ENCODE assay signal across 24 cellular contexts in the genomic region with DNA sequence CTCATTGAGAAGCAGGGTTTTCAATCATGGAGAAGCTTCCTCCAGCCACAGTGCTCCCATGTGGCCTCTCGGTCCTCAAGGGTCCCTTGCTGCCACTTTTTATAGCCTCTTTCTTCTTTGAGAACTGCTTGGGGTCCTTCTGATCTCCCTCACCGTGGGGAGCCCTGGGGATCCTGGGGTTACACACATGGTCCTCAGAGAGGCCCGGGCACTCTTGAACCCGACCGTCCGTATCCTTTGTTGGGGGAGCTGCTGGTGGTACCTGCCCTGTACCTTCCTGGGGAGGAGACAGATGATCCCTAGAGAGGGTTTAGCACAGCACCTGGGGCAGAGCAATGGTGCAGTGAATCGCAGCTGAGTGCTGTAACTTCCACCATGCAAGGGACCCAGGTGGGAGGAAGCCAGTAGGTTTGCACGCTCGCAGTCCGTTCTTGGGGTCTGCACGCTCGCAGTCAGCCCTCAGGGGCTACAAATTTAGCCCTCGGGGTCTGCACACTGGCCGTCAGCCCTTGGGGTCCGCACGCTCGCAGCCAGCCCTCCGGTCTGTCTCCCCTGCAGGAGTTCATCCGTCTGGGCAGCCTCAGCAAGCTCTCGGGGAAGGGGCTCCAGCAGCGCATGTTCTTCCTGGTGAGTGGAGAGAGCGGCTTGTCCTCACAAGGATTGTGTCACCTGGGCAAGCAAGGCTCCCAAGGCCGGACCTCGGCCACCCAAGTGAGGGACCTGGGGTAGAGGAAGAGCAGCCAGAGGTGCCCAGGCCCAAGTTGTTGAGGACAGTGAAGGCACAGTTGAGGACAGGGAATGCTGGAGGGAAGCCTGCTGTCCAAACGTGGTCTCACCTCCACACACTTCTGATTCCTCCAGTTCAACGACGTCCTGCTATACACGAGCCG.
DNase-seq lines count a peak whose midpoint lies in the region; ATAC-seq, FAIRE-seq and TF ChIP-seq lines count a peak whose summit lies in the region.
"Had no signal": no experiment of that assay in that cellular context is flagged by ENCODE, and none has a peak within 500 bp of the region (broad histone marks: within the 10 kb centered on the region; RNA-seq: fewer than 3 reads in every experiment).

No MANE protein-coding gene starts in this region.

- 94% methylated on average over 22 of the region's 29 CpGs for WGBS in HepG2 (ENCODE audit: low lambda C conversion rate)
- 78% methylated on average over 4 of the region's 29 CpGs for WGBS in right lobe of liver (ENCODE audit: insufficient coverage, low coverage, low lambda C conversion rate, missing lambda C conversion rate)

- ATAC-seq in HepG2 (no peak; the same call in 2 of the 3 replicates), right lobe of liver (no peak), RWPE2 (ENCODE audit: low read depth) (no peak), sciatic nerve (no peak)
- ATAC-seq: A549; CD8-positive, alpha-beta T cell had no signal

- H3K9me3 ChIP-seq in HepG2 (ENCODE audit: low read length) (no peaks in the 10 kb centered on the region), right lobe of liver (no peaks in the 10 kb centered on the region), Karpas-422 (ENCODE audit: low read length) (no peaks in the 10 kb centered on the region), RWPE2 (ENCODE audit: severe bottlenecking) (no peaks in the 10 kb centered on the region), kidney (ENCODE audit: control insufficient read depth in 1 of 2, low read length in 2 of 2) (no peaks in the 10 kb centered on the region), Caco-2 (no peaks in the 10 kb centered on the region)
- H3K9me3 ChIP-seq: A549 had no signal

- H3K36me3 Mint-ChIP-seq in Caco-2 (ENCODE audit: insufficient read depth, unreplicated experiment), result peaks cover 83% of the 10 kb centered on the region
- H3K36me3 Mint-ChIP-seq: CD8-positive, alpha-beta T cell had no signal

- in situ Hi-C loops in HepG2 (cut with HindIII; ENCODE audit: extremely low pct_ligation_motif_present, low pct_unique_long_range_greater_than_20kb), result loop anchor here (25.0 kb wide), 1 partner anchor 576 kb away; no protein-coding TSS in a partner anchor

- intact Hi-C loops in HepG2 (cut with micrococcal nuclease; ENCODE audit: unreplicated experiment) (no loop called here), right lobe of liver (cut with DNase I) (no loop called here), kidney (cut with DNase I) (no loop called here), Caco-2 (cut with micrococcal nuclease; ENCODE audit: unreplicated experiment) (no loop called here), sciatic nerve (cut with DNase I) (no loop called here)

- no peak overlapping the region for H3K4me2 ChIP-seq in HepG2 (ENCODE audit: low read depth, low read length)
- peak overlapping the region; percentile 59 for H3K4me2 ChIP-seq in Karpas-422 (ENCODE audit: low read depth, low read length, poor library complexity, severe bottlenecking)
- H3K4me2 ChIP-seq: A549 had no signal

- no peak for TF ChIP-seq CTCF in HepG2 (CRISPR knock-in tag; IDR thresholded peaks at IDR 0.05)
- TF ChIP-seq CTCF in right lobe of liver (IDR thresholded peaks at IDR 0.05), result no peak
- no peak for TF ChIP-seq CTCF in RWPE2 (IDR thresholded peaks at IDR 0.05; ENCODE audit: poor library complexity, severe bottlenecking)
- TF ChIP-seq CTCF in kidney (IDR thresholded peaks at IDR 0.05; ENCODE audit: borderline replicate concordance, extremely low read depth, insufficient read depth), result no peak
- no peak for TF ChIP-seq CTCF in Caco-2 (IDR thresholded peaks at IDR 0.05; ENCODE audit: insufficient read depth in 1 of 2, low read depth in 1 of 2, low read length in 1 of 2, severe bottlenecking in 1 of 2, unreplicated experiment in 1 of 2)

- no peak overlapping the region for H3K27ac ChIP-seq in HepG2 (ENCODE audit: extremely low read length, insufficient read depth, low read length)
- H3K27ac ChIP-seq in right lobe of liver, result no peak overlapping the region
- peak overlapping the region; percentile 49; the same call in 1 of the 2 replicates for H3K27ac ChIP-seq in Karpas-422 (ENCODE audit: low read length)
- H3K27ac ChIP-seq in RWPE2 (ENCODE audit: poor library complexity, severe bottlenecking), result no peak overlapping the region
- no peak overlapping the region for H3K27ac ChIP-seq in kidney (ENCODE audit: low read depth in 2 of 2, low read length in 2 of 2)
- H3K27ac ChIP-seq: 22Rv1, A549, C4-2B had no signal

- no peak for TF ChIP-seq POLR2A in HepG2 (IDR thresholded peaks at IDR 0.05; ENCODE audit: insufficient read depth in 1 of 2, low read depth in 2 of 2, low read length in 2 of 2)
- no peak for TF ChIP-seq POLR2A in right lobe of liver (IDR thresholded peaks at IDR 0.05)

- H3K9me2 ChIP-seq in Karpas-422 (replicated peaks; ENCODE audit: insufficient read depth, low read length), result no peaks in the 10 kb centered on the region

- H3K27me3 ChIP-seq in HepG2 (ENCODE audit: control insufficient read depth in 1 of 2, insufficient read depth in 2 of 2, low read length in 2 of 2) (no peaks in the 10 kb centered on the region), right lobe of liver (no peaks in the 10 kb centered on the region), Karpas-422 (ENCODE audit: low read length) (no peaks in the 10 kb centered on the region), RWPE2 (ENCODE audit: insufficient read depth, poor library complexity, severe bottlenecking) (no peaks in the 10 kb centered on the region), Caco-2 (replicated peaks; ENCODE audit: control insufficient read depth, insufficient read depth, low read length) (no peaks in the 10 kb centered on the region)

- H3K4me1 ChIP-seq in HepG2 (ENCODE audit: insufficient read depth, low read length), result no peaks in the 10 kb centered on the region
- H3K4me1 ChIP-seq in right lobe of liver, result no peaks in the 10 kb centered on the region
- peaks cover 38% of the 10 kb centered on the region for H3K4me1 ChIP-seq in Karpas-422 (ENCODE audit: low read length)
- peaks cover 5% of the 10 kb centered on the region for H3K4me1 ChIP-seq in RWPE2 (ENCODE audit: insufficient read depth, poor library complexity, severe bottlenecking)
- H3K4me1 ChIP-seq in kidney (ENCODE audit: control insufficient read depth in 1 of 2, insufficient read depth in 1 of 2, low read depth in 1 of 2, low read length in 2 of 2), result no peaks in the 10 kb centered on the region
- no peaks in the 10 kb centered on the region for H3K4me1 ChIP-seq in Caco-2

- no peaks in the 10 kb centered on the region for H3K27me3 Mint-ChIP-seq in Caco-2 (ENCODE audit: insufficient read depth, unreplicated experiment)
- H3K27me3 Mint-ChIP-seq: CD4-positive, alpha-beta T cell had no signal

- no peaks in the 10 kb centered on the region for H3K9me3 Mint-ChIP-seq in Caco-2 (ENCODE audit: unreplicated experiment)
- H3K9me3 Mint-ChIP-seq: CD4-positive, alpha-beta T cell; CD8-positive, alpha-beta T cell had no signal

- TF ChIP-seq EP300 in HepG2 (IDR thresholded peaks at IDR 0.05; ENCODE audit: low read depth in 2 of 2, low read length in 2 of 2), result no peak
- no peak for TF ChIP-seq EP300 in HepG2 (CRISPR knock-in tag; IDR thresholded peaks at IDR 0.05; ENCODE audit: borderline replicate concordance)

- FAIRE-seq in HepG2 (lab: Jason Lieb, UNC), result no peak
- FAIRE-seq in kidney (lab: Jason Lieb, UNC), result no peak
- FAIRE-seq: A549, GM12891, GM19239 had no signal

- CTCF ChIA-PET in HepG2 (lab: Yijun Ruan, JAX; ENCODE audit: low intra/inter-chr PET ratio, low total read pairs) (no interaction called here), Caco-2 (lab: Charles Lee) (no interaction called here)

- no peaks in the 10 kb centered on the region for H3K79me2 ChIP-seq in HepG2 (ENCODE audit: insufficient read depth, low read length)
- no peaks in the 10 kb centered on the region for H3K79me2 ChIP-seq in Karpas-422 (ENCODE audit: low read length)

- no TSS peak for BruUV-seq in HepG2 (replicated peaks; lab: Mats Ljungman, UMichigan)
- no TSS peak for BruUV-seq in Caco-2 (replicated peaks; lab: Mats Ljungman, UMichigan)

- H3K9ac ChIP-seq in HepG2 (ENCODE audit: insufficient read depth, low read depth, low read length) (no peak overlapping the region), Karpas-422 (ENCODE audit: low read length) (no peak overlapping the region), kidney (ENCODE audit: low read length in 2 of 2) (no peak overlapping the region)

- TF ChIP-seq RAD21 in HepG2 (CRISPR knock-in tag; IDR thresholded peaks at IDR 0.05), result no peak

- H3K4me3 ChIP-seq in HepG2 (replicated peaks in 1 of 3; ENCODE audit: insufficient read depth in 1 of 3, low read depth in 2 of 3, low read length in 3 of 3), result no peak overlapping the region
- H3K4me3 ChIP-seq in right lobe of liver, result no peak overlapping the region
- peak overlapping the region; percentile 25; the same call in 1 of the 2 replicates for H3K4me3 ChIP-seq in Karpas-422 (ENCODE audit: low read length)
- H3K4me3 ChIP-seq in RWPE2 (ENCODE audit: severe bottlenecking), result no peak overlapping the region
- H3K4me3 ChIP-seq in kidney (ENCODE audit: low read length in 2 of 2), result no peak overlapping the region
- H3K4me3 ChIP-seq in Caco-2 (ENCODE audit: low read depth, low read length), result no peak overlapping the region
- H3K4me3 ChIP-seq: A549 had no signal

- no peak overlapping the region for H3K27ac Mint-ChIP-seq in Caco-2 (ENCODE audit: unreplicated experiment)
- H3K27ac Mint-ChIP-seq: B cell; CD4-positive, alpha-beta T cell; CD8-positive, alpha-beta T cell had no signal

- H3K4me1 Mint-ChIP-seq in Caco-2 (ENCODE audit: low read depth, unreplicated experiment), result peaks cover 5% of the 10 kb centered on the region
- H3K4me1 Mint-ChIP-seq: B cell had no signal

- no peak overlapping the region for H2AFZ ChIP-seq in HepG2 (ENCODE audit: low read length)
- no peak overlapping the region for H2AFZ ChIP-seq in Karpas-422 (ENCODE audit: low read length)

- H3K36me3 ChIP-seq in HepG2 (replicated peaks in 1 of 2; ENCODE audit: control insufficient read depth in 1 of 2, insufficient read depth in 2 of 2, low read length in 2 of 2) (peaks cover 49 to 88% of the 10 kb centered on the region in 2 experiments), right lobe of liver (peaks cover 0 to 32% (median 12%) of the 10 kb centered on the region in 4 donors), Karpas-422 (ENCODE audit: insufficient read depth, low read length) (no peaks in the 10 kb centered on the region), RWPE2 (ENCODE audit: low read depth) (no peaks in the 10 kb centered on the region), kidney (ENCODE audit: control insufficient read depth in 1 of 2, insufficient read depth in 2 of 2, low read length in 2 of 2) (peaks cover 17 to 68% of the 10 kb centered on the region in 2 donors), Caco-2 (ENCODE audit: control insufficient read depth, insufficient read depth, low read length) (peaks cover 3% of the 10 kb centered on the region; the same call in 1 of the 2 replicates)

- H4K20me1 ChIP-seq in HepG2 (ENCODE audit: insufficient read depth, low read length) (no peaks in the 10 kb centered on the region), Karpas-422 (ENCODE audit: insufficient read depth, low read depth, low read length) (peaks cover 9% of the 10 kb centered on the region; the same call in 1 of the 2 replicates)

- POLR2A ChIA-PET in HepG2 (lab: Yijun Ruan, JAX) (no interaction called here), Caco-2 (lab: Charles Lee) (no interaction called here)

- DNase-seq in HepG2 (ENCODE audit: low spot score) (no peak), right lobe of liver (no peak), Karpas-422 (peak; percentile 86), RWPE2 (ENCODE audit: low spot score) (peak; percentile 40), kidney (peak; percentile 61), Caco-2 (no peak), sciatic nerve (ENCODE audit: low spot score) (no peak), GF-D8 (lab: John Stamatoyannopoulos, UW) (no peak)
- DNase-seq: AML-193; CD4-positive, alpha-beta T cell; CD8-positive, alpha-beta T cell; DMS 273 treated with DMSO at 0.1 percent for 48 hours; DMS153; DMS53; DMS79; DND-41; EL; GDM1 had no signal

- H3K4me3 Mint-ChIP-seq in Caco-2 (ENCODE audit: unreplicated experiment), result no peak overlapping the region
- H3K4me3 Mint-ChIP-seq: B cell; CD4-positive, alpha-beta T cell; CD8-positive, alpha-beta T cell had no signal

Comparison
In these comparisons a context has a peak if more than half of its experiments do, and no peak if none do; other contexts are left out.
1. DNase-seq: peak in Karpas-422 (single experiment), RWPE2 (single experiment) and kidney (single experiment); none in HepG2 (single experiment), right lobe of liver (0 of 3), Caco-2 (0 of 2), sciatic nerve (single experiment) and GF-D8 (single experiment).